7 cellular contexts compared by ENCODE assay signal in genomic region chr5:73448451-73449136, GRCh38. TPM values are rescaled to one million over a fixed set of nuclear protein-coding genes. Genes with fewer than 3 reads are reported as not detected.
DNase-seq lines count a peak whose midpoint lies in the region; ATAC-seq, FAIRE-seq and TF ChIP-seq lines count a peak whose summit lies in the region.

TSS of gene FOXD1 (minus strand) at chr5:73448777. CDS start at chr5:73448362, 415 bp downstream.

- peak; percentile 90 for FAIRE-seq in G401.6 (lab: Jason Lieb, UNC)

- peaks cover 69% of the 10 kb centered on the region for H3K27me3 Mint-ChIP-seq in activated T-helper 2 cell treated with anti-CD3 and anti-CD28 coated beads, Interferon-gamma antibody, Interleukin-2, Interleukin-4, amounts not matched to agents 10 μg/mL and 5 μg/mL and 100 μg/mL, durations not matched to agents 14 hours and 24 hours and 36 hours (ENCODE audit: low read depth)
- H3K27me3 Mint-ChIP-seq in neural crest cell (ENCODE audit: low read depth) = peaks cover 91% of the 10 kb centered on the region

- intact Hi-C loops in activated T-helper 2 cell treated with anti-CD3 and anti-CD28 coated beads, Interferon-gamma antibody, Interleukin-2, Interleukin-4, amounts not matched to agents 10 μg/mL and 5 μg/mL and 100 μg/mL, durations not matched to agents 14 hours and 24 hours and 36 hours (cut with micrococcal nuclease) = loop anchor here (2.0 to 5.0 kb wide), 2 partner anchors 150 to 216 kb away; no protein-coding TSS in a partner anchor

- H3K4me1 Mint-ChIP-seq in activated T-helper 2 cell treated with anti-CD3 and anti-CD28 coated beads, Interferon-gamma antibody, Interleukin-2, Interleukin-4, amounts not matched to agents 10 μg/mL and 5 μg/mL and 100 μg/mL, durations not matched to agents 14 hours and 24 hours and 36 hours (ENCODE audit: low read depth) = peaks cover 6% of the 10 kb centered on the region
- peaks cover 20% of the 10 kb centered on the region for H3K4me1 Mint-ChIP-seq in neural crest cell

- peak within 1 kb of the TSS; percentile 53 to 67 for H3K4me3 ChIP-seq in foreskin fibroblast (ENCODE audit: low read depth in 1 of 2, low read length in 2 of 2)

- H3K36me3 Mint-ChIP-seq in activated T-helper 2 cell treated with anti-CD3 and anti-CD28 coated beads, Interferon-gamma antibody, Interleukin-2, Interleukin-4, amounts not matched to agents 10 μg/mL and 5 μg/mL and 100 μg/mL, durations not matched to agents 14 hours and 24 hours and 36 hours (ENCODE audit: low read depth) = no peaks in the 10 kb centered on the region
- peaks cover 3% of the 10 kb centered on the region for H3K36me3 Mint-ChIP-seq in neural crest cell (ENCODE audit: low read depth)

- H3K4me3 Mint-ChIP-seq in activated T-helper 2 cell treated with anti-CD3 and anti-CD28 coated beads, Interferon-gamma antibody, Interleukin-2, Interleukin-4, amounts not matched to agents 10 μg/mL and 5 μg/mL and 100 μg/mL, durations not matched to agents 14 hours and 24 hours and 36 hours (ENCODE audit: low read depth) = peak within 1 kb of the TSS; percentile 76
- peak within 1 kb of the TSS; percentile 91 for H3K4me3 Mint-ChIP-seq in neural crest cell

- peak; percentile 42 for ATAC-seq in HG03175 (IDR thresholded peaks at IDR 0.05; ENCODE audit: unreplicated experiment)
- ATAC-seq in GM21423 (IDR thresholded peaks at IDR 0.05; ENCODE audit: unreplicated experiment) = no peak

- DNase-seq in NCI-H524 (lab: John Stamatoyannopoulos, UW) (peak; percentile 86 to 91), foreskin fibroblast (peak; percentile 96 to 98), neural crest cell (ENCODE audit: low read depth, low spot score) (peak; percentile 65)
- peak; percentile 31 for DNase-seq in activated T-helper 2 cell treated with anti-CD3 and anti-CD28 coated beads, Interferon-gamma antibody, Interleukin-2, Interleukin-4, amounts not matched to agents 10 μg/mL and 5 μg/mL and 100 μg/mL, durations not matched to agents 14 hours and 24 hours and 36 hours (ENCODE audit: low spot score)

- TF ChIP-seq CTCF in foreskin fibroblast (IDR thresholded peaks at IDR 0.05; ENCODE audit: low read depth, low read length) = no peak
- no peak for TF ChIP-seq CTCF in neural crest cell (conservative IDR thresholded peaks at IDR 0.05)

- H3K27ac Mint-ChIP-seq in activated T-helper 2 cell treated with anti-CD3 and anti-CD28 coated beads, Interferon-gamma antibody, Interleukin-2, Interleukin-4, amounts not matched to agents 10 μg/mL and 5 μg/mL and 100 μg/mL, durations not matched to agents 14 hours and 24 hours and 36 hours = no peak within 1 kb of the TSS
- H3K27ac Mint-ChIP-seq in neural crest cell (ENCODE audit: unreplicated experiment) = no peak within 1 kb of the TSS

- no peaks in the 10 kb centered on the region for H3K9me3 Mint-ChIP-seq in activated T-helper 2 cell treated with anti-CD3 and anti-CD28 coated beads, Interferon-gamma antibody, Interleukin-2, Interleukin-4, amounts not matched to agents 10 μg/mL and 5 μg/mL and 100 μg/mL, durations not matched to agents 14 hours and 24 hours and 36 hours
- H3K9me3 Mint-ChIP-seq in neural crest cell = no peaks in the 10 kb centered on the region

RNA-seq across cellular contexts. Expression of gene FOXD1, which starts in this region (rescaled TPM):
- 0.11 and 0.25 TPM in 2 replicates for total RNA-seq in activated T-helper 2 cell treated with anti-CD3 and anti-CD28 coated beads, Interferon-gamma antibody, Interleukin-2, Interleukin-4, amounts not matched to agents 10 μg/mL and 5 μg/mL and 100 μg/mL, durations not matched to agents 14 hours and 24 hours and 36 hours
- 0.28 and 0.39 TPM in 2 replicates for total RNA-seq in neural crest cell

Comparison
In these comparisons a context has a peak if more than half of its experiments do, and no peak if none do; other contexts are left out.
1. Peak in DNase-seq in activated T-helper 2 cell treated with anti-CD3 and anti-CD28 coated beads, Interferon-gamma antibody, Interleukin-2, Interleukin-4, amounts not matched to agents 10 μg/mL and 5 μg/mL and 100 μg/mL, durations not matched to agents 14 hours and 24 hours and 36 hours; RNA of the gene not detected or under 1 TPM.
2. Peak in DNase-seq in neural crest cell; RNA of the gene not detected or under 1 TPM.
3. DNase-seq: peak in every context shown above with its lines; median percentile 97 in foreskin fibroblast; 88 in NCI-H524; 65 in neural crest cell; 31 in activated T-helper 2 cell treated with anti-CD3 and anti-CD28 coated beads, Interferon-gamma antibody, Interleukin-2, Interleukin-4, amounts not matched to agents 10 μg/mL and 5 μg/mL and 100 μg/mL, durations not matched to agents 14 hours and 24 hours and 36 hours.